ENCODE assay signal across 2 cellular contexts in genomic region chr19:57363734-57364181, GRCh38.
A peak's percentile ranks its signal among the peaks of the same experiment; 100 is the strongest.
TF ChIP-seq lines count a peak whose summit lies in the region.

No MANE protein-coding gene starts in this region.

TF ChIP-seq in Ishikawa, 13 proteins besides CTCF, POLR2A, EP300 and RAD21:
- TF ChIP-seq ZBTB7A (IDR thresholded peaks at IDR 0.05; ENCODE audit: low read depth): no peak
- 0 out of 2 replicates have a peak, but pooled peaks have one; percentile 0 for TF ChIP-seq TAF1 (IDR thresholded peaks at IDR 0.05; ENCODE audit: low read depth)
TF ChIP-seq in Ishikawa: peak in this region for 1.

TF ChIP-seq in GM12878, 131 proteins besides CTCF, POLR2A, EP300 and RAD21:
- TF ChIP-seq PBX3 (IDR thresholded peaks at IDR 0.05; ENCODE audit: insufficient replicate concordance, low read depth, low read length): no peak
- TF ChIP-seq BRCA1 (IDR thresholded peaks at IDR 0.05; ENCODE audit: low read depth, low read length): no peak
- no peak for TF ChIP-seq HDAC2 (IDR thresholded peaks at IDR 0.05)
- no peak for TF ChIP-seq CBX5 (IDR thresholded peaks at IDR 0.05; ENCODE audit: low read depth)
- no peak for TF ChIP-seq MTA2 (IDR thresholded peaks at IDR 0.05; ENCODE audit: low read depth)
- TF ChIP-seq YBX1 (IDR thresholded peaks at IDR 0.05): no peak
- no peak for TF ChIP-seq ZSCAN29 (IDR thresholded peaks at IDR 0.05)
- TF ChIP-seq FOXM1 (IDR thresholded peaks at IDR 0.05; ENCODE audit: low read depth, low read length): no peak
